In the genomic region with DNA sequence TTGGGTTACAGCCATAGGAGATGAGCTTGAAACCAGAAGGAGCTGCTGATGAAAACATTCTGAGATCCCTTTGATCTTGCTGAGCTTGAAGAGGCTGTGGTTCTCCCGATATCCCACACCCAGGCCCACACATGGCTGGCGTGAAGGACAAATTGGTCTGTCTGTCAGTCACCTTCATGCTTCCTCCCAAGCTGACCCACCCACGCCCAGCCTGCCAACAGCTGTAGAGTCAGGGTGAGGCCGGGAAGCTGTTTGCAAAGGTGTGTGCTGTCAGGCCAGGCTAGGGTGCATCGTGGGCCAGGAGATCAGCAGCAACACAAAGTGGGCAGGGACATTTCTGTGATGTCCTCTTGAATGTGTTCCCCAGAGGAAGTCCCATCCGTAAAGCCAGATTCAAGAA, we compare ENCODE assay signal across 22 cellular contexts. TPM values are rescaled to one million over a fixed set of nuclear protein-coding genes. Genes with fewer than 3 reads are reported as not detected.
DNase-seq lines count a peak whose midpoint lies in the region; ATAC-seq, FAIRE-seq and TF ChIP-seq lines count a peak whose summit lies in the region.
"Had no signal": no experiment of that assay in that cellular context is flagged by ENCODE, and none has a peak within 500 bp of the region (broad histone marks: within the 10 kb centered on the region; RNA-seq: fewer than 3 reads in every experiment).

No MANE protein-coding gene starts in this region.

- TF ChIP-seq CTCF in esophagus squamous epithelium (IDR thresholded peaks at IDR 0.05) = no peak

- no peaks in the 10 kb centered on the region for H3K36me3 Mint-ChIP-seq in stimulated activated effector memory CD8-positive, alpha-beta T cell treated with anti-CD3 and anti-CD28 coated beads, Interleukin-12 subunit alpha, Interleukin-12 subunit beta, amount 100 ng/mL, for 72 hours
- H3K36me3 Mint-ChIP-seq: CD4-positive, alpha-beta memory T cell had no signal

- peaks cover 0 to 7% (median 4%) of the 10 kb centered on the region in 3 donors for H3K9me3 ChIP-seq in esophagus squamous epithelium
- H3K9me3 ChIP-seq: HAP-1 had no signal

- H3K36me3 ChIP-seq in esophagus squamous epithelium = no peaks in the 10 kb centered on the region
- H3K36me3 ChIP-seq: HAP-1 had no signal

- peak; percentile 35 for DNase-seq in ecto neural progenitor cell (ENCODE audit: low spot score)
- DNase-seq in esophagus squamous epithelium (lab: John Stamatoyannopoulos, UW) = no peak
- DNase-seq in urothelium cell line (ENCODE audit: low spot score) = no peak
- no peak for DNase-seq in superior temporal gyrus (ENCODE audit: extremely low spot score)
- no peak for DNase-seq in hypothalamus (lab: John Stamatoyannopoulos, UW)
- no peak for DNase-seq in stimulated activated effector memory CD8-positive, alpha-beta T cell treated with anti-CD3 and anti-CD28 coated beads, Interleukin-12 subunit alpha, Interleukin-12 subunit beta, amount 100 ng/mL, for 72 hours (ENCODE audit: low spot score in 2 of 2)
- DNase-seq: C1 segment of cervical spinal cord; Calu3; CD4-positive, alpha-beta memory T cell; COR-L47; DMS53; DMS79 treated with DMSO at 0.1 percent for 48 hours; GF-D8; GOT3; HFFc6 had no signal

- no peak overlapping the region for H3K27ac Mint-ChIP-seq in stimulated activated effector memory CD8-positive, alpha-beta T cell treated with anti-CD3 and anti-CD28 coated beads, Interleukin-12 subunit alpha, Interleukin-12 subunit beta, amount 100 ng/mL, for 72 hours
- H3K27ac Mint-ChIP-seq: CD4-positive, alpha-beta memory T cell; HFFc6 had no signal

- H3K4me3 ChIP-seq in esophagus squamous epithelium = no peak overlapping the region
- H3K4me3 ChIP-seq: HAP-1 had no signal

- H3K27ac ChIP-seq in esophagus squamous epithelium = peak overlapping the region; percentile 14 to 73 (median 60)

- TF ChIP-seq POLR2A in esophagus squamous epithelium (IDR thresholded peaks at IDR 0.05) = no peak

- H3K9me3 Mint-ChIP-seq in stimulated activated effector memory CD8-positive, alpha-beta T cell treated with anti-CD3 and anti-CD28 coated beads, Interleukin-12 subunit alpha, Interleukin-12 subunit beta, amount 100 ng/mL, for 72 hours = peaks cover 5% of the 10 kb centered on the region

- no peaks in the 10 kb centered on the region for H3K4me1 Mint-ChIP-seq in stimulated activated effector memory CD8-positive, alpha-beta T cell treated with anti-CD3 and anti-CD28 coated beads, Interleukin-12 subunit alpha, Interleukin-12 subunit beta, amount 100 ng/mL, for 72 hours
- H3K4me1 Mint-ChIP-seq: CD4-positive, alpha-beta memory T cell had no signal

- no peak overlapping the region for H3K4me3 Mint-ChIP-seq in stimulated activated effector memory CD8-positive, alpha-beta T cell treated with anti-CD3 and anti-CD28 coated beads, Interleukin-12 subunit alpha, Interleukin-12 subunit beta, amount 100 ng/mL, for 72 hours
- H3K4me3 Mint-ChIP-seq: CD4-positive, alpha-beta memory T cell; HFFc6 had no signal

- H3K27me3 ChIP-seq in esophagus squamous epithelium = no peaks in the 10 kb centered on the region

- no peak for ATAC-seq in stimulated activated effector memory CD8-positive, alpha-beta T cell treated with anti-CD3 and anti-CD28 coated beads, Interleukin-12 subunit alpha, Interleukin-12 subunit beta, amount 100 ng/mL, for 72 hours

- H3K4me1 ChIP-seq in esophagus squamous epithelium = peaks cover 0 to 13% (median 0%) of the 10 kb centered on the region in 3 donors
- H3K4me1 ChIP-seq: HAP-1 had no signal

- intact Hi-C loops in esophagus squamous epithelium (cut with DNase I) = no loop called here

- FAIRE-seq in urothelium cell line (lab: Jason Lieb, UNC) = peak; percentile 55
- FAIRE-seq: GM12891, GM18507, H54 had no signal

- 50 to 69% methylated on average over 1 to 3 of the region's 6 CpGs for WGBS in esophagus squamous epithelium, 2 donors

RNA-seq across cellular contexts. Expression of a gene that starts 43.3 kb away (rescaled TPM):
- 10 to 100 TPM in 2 of 4 donors, 1 to 10 TPM in 2; 7.2 to 16.3 (median 11.6) TPM for total RNA-seq in esophagus squamous epithelium
- total RNA-seq: A172; A673; Calu3; CD4-positive, alpha-beta memory T cell; G401; HFFc6 had no signal
